1 cellular context compared by ENCODE assay signal in genomic region chr11:37459430-37459829, GRCh38.
TF ChIP-seq lines count a peak whose summit lies in the region.

No MANE protein-coding gene starts in this region.

TF ChIP-seq in SK-N-SH, 30 proteins besides CTCF, POLR2A, EP300 and RAD21 (continued from another document):
- TF ChIP-seq REST (IDR thresholded peaks at IDR 0.05; ENCODE audit: low read depth, low read length) (no peak), TEAD4 (IDR thresholded peaks at IDR 0.05; ENCODE audit: borderline replicate concordance, insufficient read depth) (no peak), ZBTB33 (IDR thresholded peaks at IDR 0.05; ENCODE audit: borderline replicate concordance, low read depth) (no peak), PBX3 (IDR thresholded peaks at IDR 0.05) (no peak), JUND (IDR thresholded peaks at IDR 0.05) (no peak), SIN3A (IDR thresholded peaks at IDR 0.05; ENCODE audit: borderline replicate concordance, low read depth, low read length) (no peak), IRF3 (IDR thresholded peaks at IDR 0.05; ENCODE audit: low read depth, low read length) (no peak), USF2 (IDR thresholded peaks at IDR 0.05; ENCODE audit: borderline replicate concordance, low read depth, low read length) (no peak), RXRA (IDR thresholded peaks at IDR 0.05; ENCODE audit: borderline replicate concordance, low read depth) (no peak), GATA2 (CRISPR knock-in tag; IDR thresholded peaks at IDR 0.05) (no peak), MAX (IDR thresholded peaks at IDR 0.05; ENCODE audit: low read depth) (no peak), USF1 (IDR thresholded peaks at IDR 0.05; ENCODE audit: borderline replicate concordance, low read depth) (no peak), ELF1 (IDR thresholded peaks at IDR 0.05) (no peak), POLR2AphosphoS5 (IDR thresholded peaks at IDR 0.05; ENCODE audit: low read depth, low read length) (no peak), FOXM1 (IDR thresholded peaks at IDR 0.05; ENCODE audit: low read depth) (no peak)
